In genomic region chr6:16262773-16263172, GRCh38 we compare ENCODE assay signal across 1 cellular context. TPM values are rescaled to one million over a fixed set of nuclear protein-coding genes. Genes with fewer than 3 reads are reported as not detected.
"Had no signal": no experiment of that assay in that cellular context is flagged by ENCODE, and none has a peak within 500 bp of the region (broad histone marks: within the 10 kb centered on the region; RNA-seq: fewer than 3 reads in every experiment).

No MANE protein-coding gene starts in this region.

RNA-seq across cellular contexts. Expression of gene GMPR, which starts 24.4 kb away (rescaled TPM):
- total RNA-seq: OCI-LY7 had no signal
